ENCODE assay signal across 1 cellular context in genomic region chr2:171553858-171554257, GRCh38.
TF ChIP-seq lines count a peak whose summit lies in the region.

No MANE protein-coding gene starts in this region.

TF ChIP-seq in A549, 52 proteins besides CTCF, POLR2A, EP300 and RAD21 (continued from another document):
- no peak for TF ChIP-seq RNF2 (IDR thresholded peaks at IDR 0.05; ENCODE audit: borderline replicate concordance, low read depth)
TF ChIP-seq in A549: peak in this region for 5.
